Comparison of ENCODE assay signal across 19 cellular contexts in genomic region chr2:26532301-26533250, GRCh38. TPM values are rescaled to one million over a fixed set of nuclear protein-coding genes. Genes with fewer than 3 reads are reported as not detected.
"Had no signal": no experiment of that assay in that cellular context is flagged by ENCODE, and none has a peak within 500 bp of the region (broad histone marks: within the 10 kb centered on the region; RNA-seq: fewer than 3 reads in every experiment).

No MANE protein-coding gene starts in this region.

- FAIRE-seq: endothelial cell of umbilical vein had no signal

- H3K27me3 ChIP-seq: right atrium auricular region had no signal

- H3K4me1 ChIP-seq: esophagus muscularis mucosa, gastroesophageal sphincter had no signal

- H3K36me3 ChIP-seq: esophagus muscularis mucosa, gastroesophageal sphincter, heart right ventricle, right atrium auricular region, WERI-Rb-1 had no signal

- H3K27ac ChIP-seq: esophagus muscularis mucosa, gastroesophageal sphincter, heart right ventricle, right atrium auricular region, skin epidermis, WERI-Rb-1 had no signal

- H3K4me3 ChIP-seq: esophagus muscularis mucosa, gastroesophageal sphincter, heart right ventricle, right atrium auricular region, skin epidermis had no signal

- DNase-seq: activated CD4-positive, alpha-beta T cell treated with anti-CD3 and anti-CD28 coated beads for 1 hour; activated naive CD4-positive, alpha-beta T cell treated with anti-CD3 and anti-CD28 coated beads, Interleukin-2, amount 10 ng/mL, durations not matched to agents 7 days and 5 days; activated naive CD8-positive, alpha-beta T cell treated with anti-CD3 and anti-CD28 coated beads, Interleukin-2, amount 50 U/mL, for 24 hours; anterior cingulate cortex; effector CD8-positive, alpha-beta T cell; heart right ventricle; mesenchymal stem cell; naive thymus-derived CD4-positive, alpha-beta T cell; stimulated activated CD4-positive, alpha-beta T cell treated with anti-CD3 and anti-CD28 coated beads, Interleukin-15, amount 100 ng/mL, for 24 hours; stimulated activated CD4-positive, alpha-beta T cell treated with anti-CD3 and anti-CD28 coated beads, Interleukin-2, amount 100 ng/mL, for 48 hours; stimulated activated naive CD8-positive, alpha-beta T cell treated with anti-CD3 and anti-CD28 coated beads, Interleukin-15, amount 100 ng/mL, for 72 hours; SW 1271; WERI-Rb-1 had no signal

- ATAC-seq: activated naive CD8-positive, alpha-beta T cell treated with anti-CD3 and anti-CD28 coated beads, Interleukin-2, amount 50 U/mL, for 24 hours; gastroesophageal sphincter; heart right ventricle; naive thymus-derived CD4-positive, alpha-beta T cell; stimulated activated naive CD8-positive, alpha-beta T cell treated with anti-CD3 and anti-CD28 coated beads, Interleukin-15, amount 100 ng/mL, for 72 hours had no signal

- H3K9me3 ChIP-seq: esophagus muscularis mucosa, gastroesophageal sphincter, heart right ventricle, right atrium auricular region had no signal

RNA-seq across cellular contexts. Expression of gene OTOF, which starts 54.7 kb away (rescaled TPM):
- total RNA-seq: chondrocyte had no signal
